Comparison of ENCODE assay signal across 10 cellular contexts in genomic region chr4:165288639-165289428, GRCh38. TPM values are rescaled to one million over a fixed set of nuclear protein-coding genes. Genes with fewer than 3 reads are reported as not detected.
DNase-seq lines count a peak whose midpoint lies in the region; ATAC-seq, FAIRE-seq and TF ChIP-seq lines count a peak whose summit lies in the region.
"Had no signal": no experiment of that assay in that cellular context is flagged by ENCODE, and none has a peak within 500 bp of the region (broad histone marks: within the 10 kb centered on the region; RNA-seq: fewer than 3 reads in every experiment).

No MANE protein-coding gene starts in this region.

- peaks cover 28% of the 10 kb centered on the region for H3K36me3 Mint-ChIP-seq in MCF 10A (ENCODE audit: insufficient read depth, unreplicated experiment)
- H3K36me3 Mint-ChIP-seq in stimulated activated memory B cell treated with anti-CD40 and anti-IgM and Interleukin-4, amounts not matched to agents 10 μg/mL and 1 μg/mL and 100 μg/mL, for 72 hours, result peaks cover 28% of the 10 kb centered on the region

- TF ChIP-seq CTCF in MCF 10A (IDR thresholded peaks at IDR 0.05; ENCODE audit: unreplicated experiment), result no peak
- no peak for TF ChIP-seq CTCF in breast epithelium (IDR thresholded peaks at IDR 0.05)
- no peak for TF ChIP-seq CTCF in bronchial epithelial cell (IDR thresholded peaks at IDR 0.05; ENCODE audit: insufficient read depth, low read length, severe bottlenecking)

- POLR2A ChIA-PET in MCF 10A (lab: Yijun Ruan, JAX), result interaction anchor here (0.6 to 3.0 kb wide), 14 partner anchors 10 to 158 kb away, joined by 3 to 9 read pairs (median 3); partner anchors contain the start of gene MSMO1

- BruUV-seq in MCF 10A (replicated peaks; lab: Mats Ljungman, UMichigan), result no TSS peak

- no peak overlapping the region for H3K27ac ChIP-seq in breast epithelium
- H3K27ac ChIP-seq: heart left ventricle had no signal

- no peaks in the 10 kb centered on the region for H3K9me3 ChIP-seq in breast epithelium
- H3K9me3 ChIP-seq: heart left ventricle had no signal

- H3K4me1 ChIP-seq in breast epithelium, result no peaks in the 10 kb centered on the region

- H3K4me1 Mint-ChIP-seq in MCF 10A (ENCODE audit: insufficient read depth, unreplicated experiment), result peaks cover 20% of the 10 kb centered on the region
- H3K4me1 Mint-ChIP-seq in stimulated activated memory B cell treated with anti-CD40 and anti-IgM and Interleukin-4, amounts not matched to agents 10 μg/mL and 1 μg/mL and 100 μg/mL, for 72 hours, result peaks cover 43% of the 10 kb centered on the region

- H3K4me3 ChIP-seq in breast epithelium (no peak overlapping the region), bronchial epithelial cell (ENCODE audit: low read depth, low read length) (no peak overlapping the region)
- H3K4me3 ChIP-seq: heart left ventricle had no signal

- intact Hi-C loops in MCF 10A (cut with micrococcal nuclease), result loop anchor here (1.0 to 2.0 kb wide), 2 partner anchors 38 to 158 kb away; partner anchors contain the start of gene MSMO1
- intact Hi-C loops in breast epithelium (cut with DNase I; ENCODE audit: low total_unique reads), result no loop called here

- no peak for FAIRE-seq in bronchial epithelial cell (lab: Jason Lieb, UNC)

- DNase-seq in MCF 10A (ENCODE audit: unreplicated experiment), result peak; percentile 69
- DNase-seq in breast epithelium (ENCODE audit: low spot score in 2 of 2), result no peak
- peak; percentile 77 for DNase-seq in bronchial epithelial cell (ENCODE audit: low read depth)
- DNase-seq in occipital lobe (lab: John Stamatoyannopoulos, UW), result no peak
- DNase-seq in NCI-H82 treated with DMSO at 0.1 percent for 48 hours (lab: John Stamatoyannopoulos, UW; ENCODE audit: unreplicated experiment), result no peak
- DNase-seq: heart left ventricle; stimulated activated CD4-positive, alpha-beta T cell treated with anti-CD3 and anti-CD28 coated beads, Interleukin-4, amount 100 ng/mL, for 1 hour had no signal

- H3K27me3 ChIP-seq in breast epithelium (no peaks in the 10 kb centered on the region), bronchial epithelial cell (ENCODE audit: control insufficient read depth, insufficient read depth, low read length) (no peaks in the 10 kb centered on the region)
- H3K27me3 ChIP-seq: heart left ventricle had no signal

- CTCF ChIA-PET in MCF 10A (lab: Yijun Ruan, JAX), result interaction anchor here (0.5 to 2.1 kb wide), 9 partner anchors 21 to 227 kb away, joined by 3 to 13 read pairs (median 3); no protein-coding TSS in a partner anchor

- H3K4me3 Mint-ChIP-seq in MCF 10A (ENCODE audit: unreplicated experiment), result no peak overlapping the region
- H3K4me3 Mint-ChIP-seq in stimulated activated memory B cell treated with anti-CD40 and anti-IgM and Interleukin-4, amounts not matched to agents 10 μg/mL and 1 μg/mL and 100 μg/mL, for 72 hours, result no peak overlapping the region

- peak overlapping the region; percentile 6 for H3K27ac Mint-ChIP-seq in MCF 10A (ENCODE audit: low read depth, unreplicated experiment)
- H3K27ac Mint-ChIP-seq in stimulated activated memory B cell treated with anti-CD40 and anti-IgM and Interleukin-4, amounts not matched to agents 10 μg/mL and 1 μg/mL and 100 μg/mL, for 72 hours, result peak overlapping the region; percentile 71

- H3K27me3 Mint-ChIP-seq in MCF 10A (ENCODE audit: insufficient read depth, unreplicated experiment), result no peaks in the 10 kb centered on the region
- H3K27me3 Mint-ChIP-seq in stimulated activated memory B cell treated with anti-CD40 and anti-IgM and Interleukin-4, amounts not matched to agents 10 μg/mL and 1 μg/mL and 100 μg/mL, for 72 hours, result no peaks in the 10 kb centered on the region

- peak; percentile 18 for ATAC-seq in HG03460 (IDR thresholded peaks at IDR 0.05; ENCODE audit: unreplicated experiment)
- ATAC-seq in stimulated activated memory B cell treated with anti-CD40 and anti-IgM and Interleukin-4, amounts not matched to agents 10 μg/mL and 1 μg/mL and 100 μg/mL, for 72 hours, result no peak
- no peak for ATAC-seq in GM18520 (IDR thresholded peaks at IDR 0.05; ENCODE audit: unreplicated experiment)

- H3K36me3 ChIP-seq in breast epithelium (no peaks in the 10 kb centered on the region), bronchial epithelial cell (ENCODE audit: control insufficient read depth, insufficient read depth, low read length) (no peaks in the 10 kb centered on the region)
- H3K36me3 ChIP-seq: heart left ventricle had no signal

- no peak for TF ChIP-seq POLR2A in breast epithelium (IDR thresholded peaks at IDR 0.05)

- peaks cover 5% of the 10 kb centered on the region for H3K9me3 Mint-ChIP-seq in MCF 10A (ENCODE audit: unreplicated experiment)
- H3K9me3 Mint-ChIP-seq in stimulated activated memory B cell treated with anti-CD40 and anti-IgM and Interleukin-4, amounts not matched to agents 10 μg/mL and 1 μg/mL and 100 μg/mL, for 72 hours, result peaks cover 4% of the 10 kb centered on the region

RNA-seq across cellular contexts. Expression of gene MSMO1, which starts 38.6 kb away (rescaled TPM):
- total RNA-seq in MCF 10A (2022) (80.4 and 94.9 TPM in 2 replicates), breast epithelium (10 to 100 TPM; 11.8 to 35.3 (median 24.6) TPM), bronchial epithelial cell (187 and 206 TPM in 2 replicates), occipital lobe (482 TPM)

Comparison
In these comparisons a context has a peak if more than half of its experiments do, and no peak if none do; other contexts are left out.
1. DNase-seq: peak in MCF 10A (single experiment) and bronchial epithelial cell (single experiment); none in breast epithelium (0 of 2), occipital lobe (single experiment) and NCI-H82 treated with DMSO at 0.1 percent for 48 hours (single experiment).